1 cellular context compared by ENCODE assay signal in genomic region chr12:97568336-97569180, GRCh38.
TF ChIP-seq lines count a peak whose summit lies in the region.

No MANE protein-coding gene starts in this region.

TF ChIP-seq in Ishikawa, 13 proteins besides CTCF, POLR2A, EP300 and RAD21 (continued from another document):
- TF ChIP-seq USF1 (IDR thresholded peaks at IDR 0.05): no peak
- no peak for TF ChIP-seq EGR1 (IDR thresholded peaks at IDR 0.05)
- TF ChIP-seq NFIC (IDR thresholded peaks at IDR 0.05): no peak
- TF ChIP-seq TCF12 (IDR thresholded peaks at IDR 0.05; ENCODE audit: low read depth): peak; percentile 91
- TF ChIP-seq YY1 (IDR thresholded peaks at IDR 0.05; ENCODE audit: low read depth): peak; percentile 47; the same call in 1 of the 2 replicates
- TF ChIP-seq FOXM1 (IDR thresholded peaks at IDR 0.05; ENCODE audit: borderline replicate concordance, low read depth): peak; percentile 73; the same call in 1 of the 2 replicates
- TF ChIP-seq MAX (IDR thresholded peaks at IDR 0.05): 0 out of 2 replicates have a peak, but pooled peaks have one; percentile 14
